ENCODE assay signal across 1 cellular context in the genomic region with DNA sequence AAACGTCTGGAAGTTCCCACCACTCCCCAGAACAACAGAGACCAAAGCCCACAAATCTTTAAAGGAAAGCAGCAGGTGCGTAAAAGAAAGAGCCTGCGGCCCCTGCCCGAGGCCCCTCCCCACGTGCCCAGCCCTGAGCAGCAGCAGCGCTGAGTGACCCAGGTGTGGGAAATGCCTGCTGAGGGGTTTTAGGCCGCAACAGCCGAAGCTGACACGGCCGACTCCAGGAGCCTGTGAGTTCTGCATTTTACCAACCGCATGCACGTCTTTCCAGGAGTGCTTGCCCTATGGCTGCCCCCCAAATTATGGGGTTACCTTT.
TF ChIP-seq lines count a peak whose summit lies in the region.

No MANE protein-coding gene starts in this region.

TF ChIP-seq in H1, 55 proteins besides CTCF, POLR2A, EP300 and RAD21:
- no peak for TF ChIP-seq SRF (IDR thresholded peaks at IDR 0.05; ENCODE audit: low read depth, low read length)
- TF ChIP-seq CHD1 (IDR thresholded peaks at IDR 0.05; ENCODE audit: low read depth, low read length): no peak
- no peak for TF ChIP-seq TAF1 (IDR thresholded peaks at IDR 0.05; ENCODE audit: low read depth, low read length)
- no peak for TF ChIP-seq HDAC6 (IDR thresholded peaks at IDR 0.05; ENCODE audit: low read depth, low read length)
- TF ChIP-seq, protein P1, sequence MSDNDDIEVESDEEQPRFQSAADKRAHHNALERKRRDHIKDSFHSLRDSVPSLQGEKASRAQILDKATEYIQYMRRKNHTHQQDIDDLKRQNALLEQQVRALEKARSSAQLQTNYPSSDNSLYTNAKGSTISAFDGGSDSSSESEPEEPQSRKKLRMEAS (IDR thresholded peaks at IDR 0.05): no peak
- TF ChIP-seq SIRT6 (IDR thresholded peaks at IDR 0.05; ENCODE audit: low read length): no peak
- no peak for TF ChIP-seq NRF1 (IDR thresholded peaks at IDR 0.05; ENCODE audit: low read depth, low read length)
- TF ChIP-seq, protein P2, sequence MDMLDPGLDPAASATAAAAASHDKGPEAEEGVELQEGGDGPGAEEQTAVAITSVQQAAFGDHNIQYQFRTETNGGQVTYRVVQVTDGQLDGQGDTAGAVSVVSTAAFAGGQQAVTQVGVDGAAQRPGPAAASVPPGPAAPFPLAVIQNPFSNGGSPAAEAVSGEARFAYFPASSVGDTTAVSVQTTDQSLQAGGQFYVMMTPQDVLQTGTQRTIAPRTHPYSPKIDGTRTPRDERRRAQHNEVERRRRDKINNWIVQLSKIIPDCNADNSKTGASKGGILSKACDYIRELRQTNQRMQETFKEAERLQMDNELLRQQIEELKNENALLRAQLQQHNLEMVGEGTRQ (IDR thresholded peaks at IDR 0.05; ENCODE audit: low read length): no peak
- TF ChIP-seq FOSL1 (IDR thresholded peaks at IDR 0.05; ENCODE audit: insufficient read depth, low read depth, low read length): no peak
- TF ChIP-seq SIX5 (IDR thresholded peaks at IDR 0.05; ENCODE audit: low read depth, low read length): no peak
